In the genomic region with DNA sequence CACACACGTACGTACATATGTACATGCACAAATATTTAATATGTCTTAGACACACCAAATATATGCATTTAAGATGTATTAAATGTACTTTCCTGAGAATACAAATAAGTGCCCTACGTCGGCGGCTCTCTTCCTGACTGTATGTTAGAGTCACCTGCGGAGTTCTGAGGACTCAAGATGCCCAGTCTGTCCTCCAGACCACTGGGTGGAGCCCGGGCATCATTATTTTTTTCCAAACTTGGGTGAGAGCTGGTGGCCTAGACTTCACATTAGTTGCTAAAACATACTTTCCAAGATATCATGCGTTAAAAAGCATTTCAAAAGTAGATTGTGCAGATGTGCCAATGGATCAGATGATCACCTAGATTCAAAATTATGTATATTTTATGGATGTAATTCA, we compare ENCODE assay signal across 24 cellular contexts. TPM values are rescaled to one million over a fixed set of nuclear protein-coding genes. Genes with fewer than 3 reads are reported as not detected.
DNase-seq lines count a peak whose midpoint lies in the region; ATAC-seq and TF ChIP-seq lines count a peak whose summit lies in the region.
"Had no signal": no experiment of that assay in that cellular context is flagged by ENCODE, and none has a peak within 500 bp of the region (broad histone marks: within the 10 kb centered on the region; RNA-seq: fewer than 3 reads in every experiment).

No MANE protein-coding gene starts in this region.

- H3K27me3 ChIP-seq in Loucy (ENCODE audit: insufficient read depth, low read length, poor library complexity, severe bottlenecking) (no peaks in the 10 kb centered on the region), lung (ENCODE audit: control insufficient read depth, insufficient read depth) (no peaks in the 10 kb centered on the region)
- H3K27me3 ChIP-seq: tibial nerve had no signal

- H3K27ac ChIP-seq in lung (ENCODE audit: low read depth in 1 of 2, low read length in 1 of 2) = no peak overlapping the region
- H3K27ac ChIP-seq: BLaER1, RWPE1, tibial nerve, WERI-Rb-1 had no signal

- H3K4me3 ChIP-seq in Loucy (ENCODE audit: low read length, poor library complexity, severe bottlenecking) (peak overlapping the region; percentile 90), lung (peak overlapping the region; percentile 5)
- H3K4me3 ChIP-seq: BLaER1, tibial nerve had no signal

- H4K20me1 ChIP-seq in Loucy (ENCODE audit: insufficient read depth, low read length, poor library complexity, severe bottlenecking) = no peaks in the 10 kb centered on the region
- H4K20me1 ChIP-seq: BLaER1 had no signal

- ATAC-seq in activated CD4-positive, alpha-beta T cell treated with anti-CD3 and anti-CD28 coated beads for 36 hours = no peak
- ATAC-seq in lung (ENCODE audit: insufficient read depth, low FRiP score) (no peak), GM19324 (IDR thresholded peaks at IDR 0.05; ENCODE audit: low FRiP score, unreplicated experiment) (no peak), left cardiac atrium (no peak)
- ATAC-seq: activated CD8-positive, alpha-beta memory T cell treated with anti-CD3 and anti-CD28 coated beads, Interleukin-2, amount 10 ng/mL, durations not matched to agents 7 days and 5 days; naive thymus-derived CD4-positive, alpha-beta T cell had no signal

- peaks cover 58% of the 10 kb centered on the region for H3K4me1 Mint-ChIP-seq in activated CD4-positive, alpha-beta T cell treated with anti-CD3 and anti-CD28 coated beads for 36 hours
- H3K4me1 Mint-ChIP-seq in activated T-helper 2 cell treated with anti-CD3 and anti-CD28 coated beads, Interferon-gamma antibody, Interleukin-2, Interleukin-4, amounts not matched to agents 10 μg/mL and 5 μg/mL and 100 μg/mL, durations not matched to agents 14 hours and 24 hours and 36 hours (ENCODE audit: low read depth) = peaks cover 55% of the 10 kb centered on the region

- intact Hi-C loops in activated CD4-positive, alpha-beta T cell treated with anti-CD3 and anti-CD28 coated beads for 36 hours (cut with DNase I, micrococcal nuclease) = loop anchor here (5.0 to 10.0 kb wide), 4 partner anchors 171 to 654 kb away; partner anchors contain the start of gene IL1RL2 (in 1 of the 2)
- intact Hi-C loops in activated T-helper 2 cell treated with anti-CD3 and anti-CD28 coated beads, Interferon-gamma antibody, Interleukin-2, Interleukin-4, amounts not matched to agents 10 μg/mL and 5 μg/mL and 100 μg/mL, durations not matched to agents 14 hours and 24 hours and 36 hours (cut with micrococcal nuclease) = no loop called here
- intact Hi-C loops in left cardiac atrium (cut with DNase I) = loop anchor here in 1 of 2 donors (5.0 to 10.0 kb wide), 2 partner anchors 111 to 344 kb away; no protein-coding TSS in a partner anchor

- WGBS in lung, 2 donors = 84 to 93% methylated on average over 8 of the region's 8 CpGs

- peaks cover 6% of the 10 kb centered on the region; the same call in 1 of the 2 replicates for H3K36me3 ChIP-seq in Loucy (ENCODE audit: insufficient read depth, low read length)
- no peaks in the 10 kb centered on the region for H3K36me3 ChIP-seq in lung (ENCODE audit: control insufficient read depth in 2 of 2, insufficient read depth in 2 of 2, low read length in 2 of 2)
- H3K36me3 ChIP-seq: BLaER1, tibial nerve, WERI-Rb-1 had no signal

- peak overlapping the region; percentile 26; the same call in 1 of the 2 replicates for H2AFZ ChIP-seq in Loucy (ENCODE audit: low read length)

- POLR2A ChIA-PET in activated CD4-positive, alpha-beta T cell treated with anti-CD3 and anti-CD28 coated beads for 36 hours (lab: Charles Lee) = interaction anchor here (0.7 kb wide), 1 partner anchor 218 kb away, joined by 6 read pairs; no protein-coding TSS in a partner anchor

- H3K9me3 ChIP-seq in Loucy (ENCODE audit: insufficient read depth, low read depth, low read length) (no peaks in the 10 kb centered on the region), lung (ENCODE audit: control insufficient read depth in 2 of 2, insufficient read depth in 1 of 2, low read length in 1 of 2) (no peaks in the 10 kb centered on the region)
- H3K9me3 ChIP-seq: BLaER1, tibial nerve had no signal

- peak overlapping the region; percentile 92 for H3K9ac ChIP-seq in Loucy (ENCODE audit: low read depth, low read length, poor library complexity, severe bottlenecking)
- H3K9ac ChIP-seq: BLaER1 had no signal

- H3K4me2 ChIP-seq in Loucy (ENCODE audit: low read depth, low read length, poor library complexity, severe bottlenecking) = peak overlapping the region; percentile 92
- H3K4me2 ChIP-seq: BLaER1 had no signal

- peaks cover 58% of the 10 kb centered on the region for H3K79me2 ChIP-seq in Loucy (ENCODE audit: insufficient read depth, low read length)

- H3K9me3 Mint-ChIP-seq in activated CD4-positive, alpha-beta T cell treated with anti-CD3 and anti-CD28 coated beads for 36 hours (ENCODE audit: low read depth) = no peaks in the 10 kb centered on the region
- H3K9me3 Mint-ChIP-seq in activated T-helper 2 cell treated with anti-CD3 and anti-CD28 coated beads, Interferon-gamma antibody, Interleukin-2, Interleukin-4, amounts not matched to agents 10 μg/mL and 5 μg/mL and 100 μg/mL, durations not matched to agents 14 hours and 24 hours and 36 hours = peaks cover 13% of the 10 kb centered on the region
- H3K9me3 Mint-ChIP-seq: IgD-negative memory B cell had no signal

- peak overlapping the region; percentile 100 for H3K4me3 Mint-ChIP-seq in activated CD4-positive, alpha-beta T cell treated with anti-CD3 and anti-CD28 coated beads for 36 hours
- peak overlapping the region; percentile 98 for H3K4me3 Mint-ChIP-seq in activated T-helper 2 cell treated with anti-CD3 and anti-CD28 coated beads, Interferon-gamma antibody, Interleukin-2, Interleukin-4, amounts not matched to agents 10 μg/mL and 5 μg/mL and 100 μg/mL, durations not matched to agents 14 hours and 24 hours and 36 hours (ENCODE audit: low read depth)

- H3K9me2 ChIP-seq in Loucy (replicated peaks; ENCODE audit: low read depth, low read length) = no peaks in the 10 kb centered on the region

- TF ChIP-seq CTCF in Loucy (conservative IDR thresholded peaks at IDR 0.05; ENCODE audit: low read length) (peak; percentile 89), lung (IDR thresholded peaks at IDR 0.05; ENCODE audit: control extremely low read depth, extremely low read depth) (no peak)

- H3F3A ChIP-seq in Loucy (ENCODE audit: low read depth) = no peaks in the 10 kb centered on the region

- DNase-seq in activated CD4-positive, alpha-beta T cell treated with anti-CD3 and anti-CD28 coated beads for 36 hours = no peak
- DNase-seq in activated CD4-positive, alpha-beta T cell treated with anti-CD3 and anti-CD28 coated beads for 48 hours = no peak
- DNase-seq in activated T-helper 2 cell treated with anti-CD3 and anti-CD28 coated beads, Interferon-gamma antibody, Interleukin-2, Interleukin-4, amounts not matched to agents 10 μg/mL and 5 μg/mL and 100 μg/mL, durations not matched to agents 14 hours and 24 hours and 36 hours (ENCODE audit: low spot score) = no peak
- DNase-seq in lung (ENCODE audit: low spot score) (no peak), NCI-H524 treated with DMSO at 0.1 percent for 48 hours (lab: John Stamatoyannopoulos, UW) (no peak), left cardiac atrium (no peak)
- DNase-seq: activated CD8-positive, alpha-beta memory T cell treated with anti-CD3 and anti-CD28 coated beads, Interleukin-2, amount 10 ng/mL, durations not matched to agents 7 days and 5 days; amniotic stem cell; caudate nucleus; DMS53; effector CD4-positive, alpha-beta T cell; naive thymus-derived CD4-positive, alpha-beta T cell; NCI-H2081; NCI-H524; stimulated activated CD4-positive, alpha-beta T cell treated with anti-CD3 and anti-CD28 coated beads, Interleukin-4, amount 100 ng/mL, for 4 hours; WERI-Rb-1 had no signal

- CTCF ChIA-PET in activated CD4-positive, alpha-beta T cell treated with anti-CD3 and anti-CD28 coated beads for 36 hours (lab: Charles Lee) = interaction anchor here (0.6 to 2.9 kb wide), 10 partner anchors 10 to 1050 kb away, joined by 3 to 13 read pairs (median 4); partner anchors contain the start of gene RNF149

- H3K27me3 Mint-ChIP-seq in activated CD4-positive, alpha-beta T cell treated with anti-CD3 and anti-CD28 coated beads for 36 hours = no peaks in the 10 kb centered on the region
- H3K27me3 Mint-ChIP-seq in activated T-helper 2 cell treated with anti-CD3 and anti-CD28 coated beads, Interferon-gamma antibody, Interleukin-2, Interleukin-4, amounts not matched to agents 10 μg/mL and 5 μg/mL and 100 μg/mL, durations not matched to agents 14 hours and 24 hours and 36 hours (ENCODE audit: low read depth) = no peaks in the 10 kb centered on the region
- H3K27me3 Mint-ChIP-seq: activated CD8-positive, alpha-beta memory T cell treated with anti-CD3 and anti-CD28 coated beads, Interleukin-2, amount 10 ng/mL, durations not matched to agents 7 days and 5 days; IgD-negative memory B cell; naive thymus-derived CD4-positive, alpha-beta T cell had no signal

- peaks cover 40% of the 10 kb centered on the region for H3K36me3 Mint-ChIP-seq in activated CD4-positive, alpha-beta T cell treated with anti-CD3 and anti-CD28 coated beads for 36 hours (ENCODE audit: low read depth)
- peaks cover 62% of the 10 kb centered on the region for H3K36me3 Mint-ChIP-seq in activated T-helper 2 cell treated with anti-CD3 and anti-CD28 coated beads, Interferon-gamma antibody, Interleukin-2, Interleukin-4, amounts not matched to agents 10 μg/mL and 5 μg/mL and 100 μg/mL, durations not matched to agents 14 hours and 24 hours and 36 hours (ENCODE audit: low read depth)

- no peak overlapping the region for H3K27ac Mint-ChIP-seq in activated CD4-positive, alpha-beta T cell treated with anti-CD3 and anti-CD28 coated beads for 36 hours
- no peak overlapping the region for H3K27ac Mint-ChIP-seq in activated T-helper 2 cell treated with anti-CD3 and anti-CD28 coated beads, Interferon-gamma antibody, Interleukin-2, Interleukin-4, amounts not matched to agents 10 μg/mL and 5 μg/mL and 100 μg/mL, durations not matched to agents 14 hours and 24 hours and 36 hours
- H3K27ac Mint-ChIP-seq: activated CD8-positive, alpha-beta memory T cell treated with anti-CD3 and anti-CD28 coated beads, Interleukin-2, amount 10 ng/mL, durations not matched to agents 7 days and 5 days; progenitor cell of endocrine pancreas had no signal

- peaks cover 65% of the 10 kb centered on the region for H3K4me1 ChIP-seq in Loucy (ENCODE audit: insufficient read depth, low read length, poor library complexity, severe bottlenecking)
- H3K4me1 ChIP-seq in lung (ENCODE audit: control insufficient read depth in 2 of 2, insufficient read depth in 2 of 2, low read length in 2 of 2) = peaks cover 0 to 5% of the 10 kb centered on the region in 2 donors

RNA-seq across cellular contexts. Expression of gene IL18R1, which starts 2.9 kb away (rescaled TPM):
- 10 to 100 TPM; 22.4 to 23.4 TPM for total RNA-seq in activated CD4-positive, alpha-beta T cell treated with anti-CD3 and anti-CD28 coated beads for 36 hours
- 61.9 and 68.2 TPM in 2 replicates for total RNA-seq in activated T-helper 2 cell treated with anti-CD3 and anti-CD28 coated beads, Interferon-gamma antibody, Interleukin-2, Interleukin-4, amounts not matched to agents 10 μg/mL and 5 μg/mL and 100 μg/mL, durations not matched to agents 14 hours and 24 hours and 36 hours
- total RNA-seq in lung = 10 to 100 TPM in 1 of 2 donors, 1 to 10 TPM in 1; 7.5 to 35.5 TPM
- 10 to 100 TPM; 16.0 to 63.5 TPM for polyA plus RNA-seq in lung
- 1 to 10 TPM; 1.2 to 5.5 TPM for total RNA-seq in left cardiac atrium

RNA-seq across cellular contexts. Expression of gene IL1RL1, which starts 47.1 kb away (rescaled TPM):
- under 1 TPM; 0.26 to 0.27 TPM for total RNA-seq in activated CD4-positive, alpha-beta T cell treated with anti-CD3 and anti-CD28 coated beads for 36 hours
- 10.7 and 11.1 TPM in 2 replicates for total RNA-seq in activated T-helper 2 cell treated with anti-CD3 and anti-CD28 coated beads, Interferon-gamma antibody, Interleukin-2, Interleukin-4, amounts not matched to agents 10 μg/mL and 5 μg/mL and 100 μg/mL, durations not matched to agents 14 hours and 24 hours and 36 hours
- total RNA-seq in lung (10 to 100 TPM in 1 of 2 donors, 1 to 10 TPM in 1; 1.5 to 93.2 TPM), left cardiac atrium (10 to 100 TPM in 1 of 2 donors, 1 to 10 TPM in 1; 1.8 to 54.0 TPM)
- polyA plus RNA-seq in lung = 100 to 1,000 TPM in 1 of 2 donors, 10 to 100 TPM in 1; 62.4 to 383 TPM
- total RNA-seq: H4, progenitor cell of endocrine pancreas had no signal
- polyA plus RNA-seq: IgD-negative memory B cell; naive thymus-derived CD4-positive, alpha-beta T cell had no signal
